15 cellular contexts compared by ENCODE assay signal in the genomic region with DNA sequence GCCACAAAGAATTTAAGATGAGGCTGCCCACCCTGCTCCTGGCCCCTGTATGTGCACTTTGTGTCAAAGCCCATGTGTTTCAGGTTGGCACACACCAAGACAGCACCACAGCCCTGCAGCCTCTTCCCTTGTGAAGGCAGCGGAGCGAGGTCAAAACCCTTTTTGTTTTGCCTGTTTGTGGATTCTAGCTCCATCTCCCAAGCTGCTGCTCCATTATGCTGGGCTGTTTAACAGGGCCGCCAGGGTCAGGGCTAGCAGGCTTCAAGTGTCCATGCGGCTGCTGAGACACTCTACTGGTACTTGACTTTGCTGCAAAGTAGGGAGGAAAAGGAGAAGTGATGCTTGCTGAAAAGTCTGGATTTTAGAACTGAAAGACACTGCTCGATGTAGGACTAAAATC.
A peak's percentile ranks its signal among the peaks of the same experiment; 100 is the strongest.
DNase-seq lines count a peak whose midpoint lies in the region; ATAC-seq, FAIRE-seq and TF ChIP-seq lines count a peak whose summit lies in the region.
"Had no signal": no experiment of that assay in that cellular context is flagged by ENCODE, and none has a peak within 500 bp of the region (broad histone marks: within the 10 kb centered on the region; RNA-seq: fewer than 3 reads in every experiment).

No MANE protein-coding gene starts in this region.

- no peak for FAIRE-seq in H1 (lab: Jason Lieb, UNC)
- no peak for FAIRE-seq in HTR-8/SVneo (lab: Jason Lieb, UNC)

- H3K9ac ChIP-seq in H1 (replicated peaks in 1 of 4; ENCODE audit: extremely low read depth in 1 of 4, low read depth in 3 of 4, low read length in 3 of 4): no peak overlapping the region; a peak in 1 of 7 replicates

- H3K4me3 Mint-ChIP-seq in activated CD4-positive, alpha-beta T cell treated with anti-CD3 and anti-CD28 coated beads, Interleukin-2, amount 10 ng/mL, durations not matched to agents 24 days and 14 days: no peak overlapping the region
- H3K4me3 Mint-ChIP-seq: activated T-cell treated with anti-CD3 and anti-CD28 coated beads, Interleukin-2, amount 50 U/mL, for 24 hours; CD14-positive monocyte; effector memory CD8-positive, alpha-beta T cell; natural killer cell had no signal

- no peak overlapping the region for H4K5ac ChIP-seq in H1 (ENCODE audit: insufficient read length, low read depth, low read length)

- 0 out of 2 replicates have a peak overlapping the region, but pooled peaks have one; percentile 15 for H3K18ac ChIP-seq in H1 (ENCODE audit: extremely low read depth, low read length)

- no peaks in the 10 kb centered on the region for H3K9me3 Mint-ChIP-seq in activated CD4-positive, alpha-beta T cell treated with anti-CD3 and anti-CD28 coated beads, Interleukin-2, amount 10 ng/mL, durations not matched to agents 24 days and 14 days
- H3K9me3 Mint-ChIP-seq: activated T-cell treated with anti-CD3 and anti-CD28 coated beads, Interleukin-2, amount 50 U/mL, for 24 hours; effector memory CD8-positive, alpha-beta T cell; natural killer cell had no signal

- CTCF ChIA-PET in H1 (lab: Charles Lee; ENCODE audit: partially characterized antibody): interaction anchor here (0.6 to 1.6 kb wide), 5 partner anchors 14 to 183 kb away, joined by 3 read pairs; no protein-coding TSS in a partner anchor

- no peak overlapping the region for H3K27ac Mint-ChIP-seq in activated CD4-positive, alpha-beta T cell treated with anti-CD3 and anti-CD28 coated beads, Interleukin-2, amount 10 ng/mL, durations not matched to agents 24 days and 14 days
- H3K27ac Mint-ChIP-seq: activated T-cell treated with anti-CD3 and anti-CD28 coated beads, Interleukin-2, amount 50 U/mL, for 24 hours; effector memory CD8-positive, alpha-beta T cell; natural killer cell had no signal

- no peak overlapping the region for H3K27ac ChIP-seq in H1 (ENCODE audit: low read depth, low read length)
- H3K27ac ChIP-seq: ascending aorta, gastroesophageal sphincter had no signal

- H3K27me3 ChIP-seq in H1 (replicated peaks in 1 of 4; ENCODE audit: control insufficient read depth in 3 of 4, extremely low read depth in 1 of 4, insufficient read depth in 3 of 4, low read length in 3 of 4): no peaks in the 10 kb centered on the region
- H3K27me3 ChIP-seq: ascending aorta, gastroesophageal sphincter had no signal

- no peak for TF ChIP-seq CTCF in H1 (IDR thresholded peaks at IDR 0.05; ENCODE audit: control extremely low read depth in 1 of 3, insufficient read depth in 1 of 3, low read depth in 1 of 3, low read length in 3 of 3)

- intact Hi-C loops in posterior cingulate gyrus (cut with DNase I): no loop called here
- intact Hi-C loops in activated CD4-positive, alpha-beta T cell treated with anti-CD3 and anti-CD28 coated beads, Interleukin-2, amount 10 ng/mL, durations not matched to agents 24 days and 14 days (cut with micrococcal nuclease): no loop called here

- H3K4me3 ChIP-seq in H1 (ENCODE audit: extremely low read depth in 1 of 4, insufficient read depth in 2 of 4, low read depth in 3 of 4, low read length in 4 of 4): no peak overlapping the region
- H3K4me3 ChIP-seq: ascending aorta, gastroesophageal sphincter had no signal

- no peak for TF ChIP-seq EP300 in H1 (IDR thresholded peaks at IDR 0.05; ENCODE audit: borderline replicate concordance in 1 of 2, low read depth in 2 of 2, low read length in 2 of 2)

- 0 out of 2 replicates have a peak overlapping the region, but pooled peaks have one; percentile 63 for H2BK20ac ChIP-seq in H1 (ENCODE audit: low read length)

- no peak overlapping the region for H2BK120ac ChIP-seq in H1 (replicated peaks; ENCODE audit: low read depth, low read length)

- H3K27me3 Mint-ChIP-seq in activated CD4-positive, alpha-beta T cell treated with anti-CD3 and anti-CD28 coated beads, Interleukin-2, amount 10 ng/mL, durations not matched to agents 24 days and 14 days: no peaks in the 10 kb centered on the region
- H3K27me3 Mint-ChIP-seq: activated T-cell treated with anti-CD3 and anti-CD28 coated beads, Interleukin-2, amount 50 U/mL, for 24 hours; effector memory CD8-positive, alpha-beta T cell had no signal

- no peak overlapping the region for H2AFZ ChIP-seq in H1 (ENCODE audit: low read length)

- H3K14ac ChIP-seq in H1 (ENCODE audit: insufficient read length): no peak overlapping the region

- H3K79me1 ChIP-seq in H1 (ENCODE audit: low read depth, low read length): no peaks in the 10 kb centered on the region

- no peak overlapping the region for H4K91ac ChIP-seq in H1 (replicated peaks; ENCODE audit: insufficient read length, low read length)

- no peak overlapping the region for H3K4me2 ChIP-seq in H1 (ENCODE audit: insufficient read depth in 1 of 2, low read depth in 2 of 2, low read length in 2 of 2)

- H3K4me1 Mint-ChIP-seq in activated CD4-positive, alpha-beta T cell treated with anti-CD3 and anti-CD28 coated beads, Interleukin-2, amount 10 ng/mL, durations not matched to agents 24 days and 14 days: no peaks in the 10 kb centered on the region

- H3K56ac ChIP-seq in H1 (replicated peaks; ENCODE audit: insufficient read length, low read depth, low read length): no peak overlapping the region

- DNase-seq in NCI-H128 (lab: John Stamatoyannopoulos, UW; ENCODE audit: unreplicated experiment) (peak; percentile 57), NCI-H446 treated with DMSO at 0.1 percent for 48 hours (lab: John Stamatoyannopoulos, UW) (peak; percentile 73), H1 (ENCODE audit: low read depth in 1 of 2, low spot score in 2 of 2) (no peak), posterior cingulate gyrus (peak in 7 of 10 donors; percentile 14 to 92 (median 60)), HTR-8/SVneo (ENCODE audit: insufficient read length, low spot score) (no peak)
- no peak for DNase-seq in activated CD4-positive, alpha-beta T cell treated with anti-CD3 and anti-CD28 coated beads, Interleukin-2, amount 10 ng/mL, durations not matched to agents 24 days and 14 days
- DNase-seq: activated CD4-positive, alpha-beta T cell treated with anti-CD3 and anti-CD28 coated beads for 4 hours; activated T-cell treated with anti-CD3 and anti-CD28 coated beads, Interleukin-2, amount 50 U/mL, for 24 hours; effector memory CD8-positive, alpha-beta T cell; left cardiac atrium; natural killer cell had no signal

- no peak for TF ChIP-seq POLR2A in H1 (IDR thresholded peaks at IDR 0.05; ENCODE audit: control extremely low read depth in 1 of 2, low read depth in 2 of 2, low read length in 2 of 2)

- H3K36me3 Mint-ChIP-seq in activated CD4-positive, alpha-beta T cell treated with anti-CD3 and anti-CD28 coated beads, Interleukin-2, amount 10 ng/mL, durations not matched to agents 24 days and 14 days (ENCODE audit: low read depth): no peaks in the 10 kb centered on the region
- H3K36me3 Mint-ChIP-seq: natural killer cell had no signal

- no peaks in the 10 kb centered on the region for H3K23me2 ChIP-seq in H1 (ENCODE audit: low read depth, low read length)

- H3K79me2 ChIP-seq in H1 (ENCODE audit: control insufficient read depth in 1 of 2, insufficient read depth in 2 of 2, low read length in 2 of 2): no peaks in the 10 kb centered on the region

- WGBS in H1 (ENCODE audit: extremely low coverage in 1 of 2, insufficient coverage in 1 of 2, insufficient read length in 1 of 2, insufficient replicate concordance in 2 of 2, low coverage in 1 of 2, low lambda C conversion rate in 2 of 2, missing lambda C conversion rate in 1 of 2), 2 experiments: 79% methylated on average over 5 of the region's 5 CpGs; no CpG with 5 or more reads in 1 of the 2 experiments

- peaks cover 10 to 21% (median 16%) of the 10 kb centered on the region in 4 experiments for H3K4me1 ChIP-seq in H1 (replicated peaks in 1 of 4; ENCODE audit: control insufficient read depth in 3 of 4, insufficient read depth in 4 of 4, low read length in 3 of 4)
- H3K4me1 ChIP-seq: ascending aorta had no signal

- H2BK12ac ChIP-seq in H1 (ENCODE audit: low read depth, low read length): no peak overlapping the region

- no peak overlapping the region for H3K23ac ChIP-seq in H1 (ENCODE audit: insufficient read length)

- H2BK5ac ChIP-seq in H1 (ENCODE audit: low read depth, low read length): no peak overlapping the region

- ATAC-seq in HG03196 (IDR thresholded peaks at IDR 0.05; ENCODE audit: unreplicated experiment): no peak
- ATAC-seq: effector memory CD8-positive, alpha-beta T cell; gastroesophageal sphincter; left cardiac atrium; natural killer cell had no signal

- no peak overlapping the region for H2AK5ac ChIP-seq in H1 (ENCODE audit: low read depth, low read length)

- no peak overlapping the region for H4K8ac ChIP-seq in H1 (ENCODE audit: extremely low read depth, insufficient read depth, low read length)

- no peak overlapping the region for H3K4ac ChIP-seq in H1 (replicated peaks; ENCODE audit: insufficient read length, low read depth, low read length)

- H4K20me1 ChIP-seq in H1 (replicated peaks in 1 of 2; ENCODE audit: control insufficient read depth in 1 of 2, insufficient read depth in 2 of 2, low read length in 2 of 2): no peaks in the 10 kb centered on the region

- no peak for TF ChIP-seq RAD21 in H1 (IDR thresholded peaks at IDR 0.05 in 1 of 2, conservative IDR thresholded peaks at IDR 0.05 in 1 of 2; ENCODE audit: low read depth in 2 of 2, low read length in 2 of 2)

- no peaks in the 10 kb centered on the region for H3K36me3 ChIP-seq in H1 (ENCODE audit: control insufficient read depth in 2 of 4, insufficient read depth in 4 of 4, low read length in 3 of 4)
- H3K36me3 ChIP-seq: ascending aorta, gastroesophageal sphincter had no signal

- no peaks in the 10 kb centered on the region for H3K9me3 ChIP-seq in H1 (ENCODE audit: insufficient read depth in 2 of 2, low read depth in 1 of 2, low read length in 1 of 2)
- H3K9me3 ChIP-seq: ascending aorta, gastroesophageal sphincter had no signal

- no peak overlapping the region; the same call in 1 of the 2 replicates for H2BK15ac ChIP-seq in H1 (ENCODE audit: low read length)

- POLR2A ChIA-PET in H1 (lab: Charles Lee; ENCODE audit: partially characterized antibody): interaction anchor here (0.6 to 1.8 kb wide), 2 partner anchors 13 to 33 kb away, joined by 3 to 6 read pairs; no protein-coding TSS in a partner anchor

TF ChIP-seq in H1, 55 proteins besides CTCF, POLR2A, EP300 and RAD21 (continues in another document):
- TF ChIP-seq BCL11A (IDR thresholded peaks at IDR 0.05; ENCODE audit: low read depth in 2 of 2, low read length in 2 of 2): no peak

Comparison
In these comparisons a context has a peak if more than half of its experiments do, and no peak if none do; other contexts are left out.
1. DNase-seq: peak in NCI-H128 (single experiment), NCI-H446 treated with DMSO at 0.1 percent for 48 hours (single experiment) and posterior cingulate gyrus (7 of 10); none in H1 (0 of 2), activated CD4-positive, alpha-beta T cell treated with anti-CD3 and anti-CD28 coated beads, Interleukin-2, amount 10 ng/mL, durations not matched to agents 24 days and 14 days (single experiment) and HTR-8/SVneo (single experiment).